ENCODE assay signal across 8 cellular contexts in genomic region chr11:65486570-65487466, GRCh38. TPM values are rescaled to one million over a fixed set of nuclear protein-coding genes. Genes with fewer than 3 reads are reported as not detected.
DNase-seq lines count a peak whose midpoint lies in the region; ATAC-seq and TF ChIP-seq lines count a peak whose summit lies in the region.

No MANE protein-coding gene starts in this region.

- peak overlapping the region; percentile 49 to 97 (median 95) for H3K4me2 ChIP-seq in BLaER1 treated with 17β-estradiol and CSF1 and Interleukin-3, amounts not matched to agents 10 nM and 100 nM

- DNase-seq in SJCRH30 (peak in 1 of 2 experiments; percentile 16), foreskin keratinocyte (no peak), posterior vena cava (ENCODE audit: low spot score) (peak; percentile 36), HT-29 (ENCODE audit: low spot score) (no peak), NCI-H1092 treated with DMSO at 0.1 percent for 48 hours (lab: John Stamatoyannopoulos, UW) (no peak)
- DNase-seq in activated effector memory CD4-positive, alpha-beta T cell treated with anti-CD3 and anti-CD28 coated beads, Interleukin-2, amount 50 U/mL, for 16 hours, result no peak

- ATAC-seq in foreskin keratinocyte (no peak), GM21526 (IDR thresholded peaks at IDR 0.05; ENCODE audit: low FRiP score, unreplicated experiment) (no peak)

- peak overlapping the region; percentile 47 to 100 (median 100) for H3K27ac ChIP-seq in BLaER1 treated with 17β-estradiol and CSF1 and Interleukin-3, amounts not matched to agents 10 nM and 100 nM
- peak overlapping the region; percentile 3; the same call in 1 of the 2 replicates for H3K27ac ChIP-seq in SJCRH30
- peak overlapping the region; percentile 63 for H3K27ac ChIP-seq in foreskin keratinocyte

- no peak for TF ChIP-seq CTCF in foreskin keratinocyte (conservative IDR thresholded peaks at IDR 0.05)

- intact Hi-C loops in posterior vena cava (cut with DNase I), result no loop called here

- no peaks in the 10 kb centered on the region for H3K36me3 ChIP-seq in BLaER1 treated with 17β-estradiol and CSF1 and Interleukin-3, amounts not matched to agents 10 nM and 100 nM
- no peaks in the 10 kb centered on the region for H3K36me3 ChIP-seq in SJCRH30

- H3K27me3 ChIP-seq in BLaER1 treated with 17β-estradiol and CSF1 and Interleukin-3, amounts not matched to agents 10 nM and 100 nM, result no peaks in the 10 kb centered on the region
- H3K27me3 ChIP-seq in SJCRH30 (no peaks in the 10 kb centered on the region), foreskin keratinocyte (no peaks in the 10 kb centered on the region)

- peak overlapping the region in 10 of 11 experiments; percentile 51 to 82 (median 78); a peak in 20 of 22 replicates for H3K9ac ChIP-seq in BLaER1 treated with 17β-estradiol and CSF1 and Interleukin-3, amounts not matched to agents 10 nM and 100 nM

- H4K20me1 ChIP-seq in BLaER1 treated with 17β-estradiol and CSF1 and Interleukin-3, amounts not matched to agents 10 nM and 100 nM, result no peaks in the 10 kb centered on the region

- no peaks in the 10 kb centered on the region for H3K9me3 ChIP-seq in BLaER1 treated with 17β-estradiol and CSF1 and Interleukin-3, amounts not matched to agents 10 nM and 100 nM (replicated peaks in 1 of 11)
- H3K9me3 ChIP-seq in SJCRH30 (replicated peaks), result no peaks in the 10 kb centered on the region

- H3K4me1 ChIP-seq in BLaER1 treated with 17β-estradiol and CSF1 and Interleukin-3, amounts not matched to agents 10 nM and 100 nM, result peaks cover 64 to 93% (median 77%) of the 10 kb centered on the region in 10 experiments
- H3K4me1 ChIP-seq in SJCRH30 (peaks cover 56% of the 10 kb centered on the region), foreskin keratinocyte (peaks cover 34% of the 10 kb centered on the region)

- peak overlapping the region in 6 of 10 experiments; percentile 6 to 29 (median 16); a peak in 7 of 20 replicates for H3K4me3 ChIP-seq in BLaER1 treated with 17β-estradiol and CSF1 and Interleukin-3, amounts not matched to agents 10 nM and 100 nM
- H3K4me3 ChIP-seq in SJCRH30, result no peak overlapping the region

RNA-seq across cellular contexts. Expression of gene MALAT1, which starts 12.0 kb away (rescaled TPM):
- total RNA-seq in SJCRH30 (2014; rRNA removed; shearing (Covaris generic)), result 496 and 686 TPM in 2 replicates
- total RNA-seq in foreskin keratinocyte (1,538 and 2,710 TPM in 2 replicates), posterior vena cava (1,000 to 10,000 TPM; 9,235 to 9,828 TPM)
- 10.1 and 11.9 TPM in 2 replicates for polyA plus RNA-seq in foreskin keratinocyte
- total RNA-seq in HT-29 (2014; rRNA removed; shearing (Covaris generic)), result 1,827 and 2,040 TPM in 2 replicates

RNA-seq across cellular contexts. Expression of gene SCYL1, which starts 38.1 kb away (rescaled TPM):
- 39.1 and 41.8 TPM in 2 replicates for total RNA-seq in SJCRH30 (2014; rRNA removed; shearing (Covaris generic))
- 62.2 and 66.1 TPM in 2 replicates for total RNA-seq in foreskin keratinocyte
- 62.0 and 62.8 TPM in 2 replicates for polyA plus RNA-seq in foreskin keratinocyte
- total RNA-seq in posterior vena cava, result 10 to 100 TPM; 66.3 to 74.3 TPM
- 177 and 182 TPM in 2 replicates for total RNA-seq in HT-29 (2014; rRNA removed; shearing (Covaris generic))

Comparison
In these comparisons a context has a peak if more than half of its experiments do, and no peak if none do; other contexts are left out.
1. H3K27ac ChIP-seq: peak in every context shown above with its lines; median percentile 100 in BLaER1 treated with 17β-estradiol and CSF1 and Interleukin-3, amounts not matched to agents 10 nM and 100 nM; 63 in foreskin keratinocyte; 3 in SJCRH30.